ENCODE assay signal across 14 cellular contexts in the genomic region with DNA sequence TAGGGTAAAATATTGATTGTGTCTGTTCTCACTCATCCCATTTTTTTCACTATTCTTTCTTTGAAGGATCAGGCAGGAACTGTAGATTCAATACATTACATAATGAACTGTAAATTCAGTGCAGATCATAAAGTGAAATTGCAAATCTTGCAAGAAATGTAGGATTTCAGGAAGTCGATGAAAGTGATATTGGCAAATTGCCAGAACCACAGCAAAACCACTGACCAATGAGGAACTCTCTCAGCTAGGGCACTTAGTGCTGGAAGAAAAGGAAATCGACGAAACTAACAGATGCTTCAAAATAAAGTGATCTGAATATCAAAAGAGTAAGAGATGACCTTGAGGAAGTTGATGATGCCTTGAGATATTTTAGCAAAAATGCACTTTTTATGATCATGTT. TPM values are rescaled to one million over a fixed set of nuclear protein-coding genes. Genes with fewer than 3 reads are reported as not detected.
"Had no signal": no experiment of that assay in that cellular context is flagged by ENCODE, and none has a peak within 500 bp of the region (broad histone marks: within the 10 kb centered on the region; RNA-seq: fewer than 3 reads in every experiment).

No MANE protein-coding gene starts in this region.

- H3K4me1 ChIP-seq: heart left ventricle had no signal

- H3K9me3 ChIP-seq: testis had no signal

- H3K4me3 ChIP-seq: heart left ventricle, testis had no signal

- H3K27me3 ChIP-seq: testis had no signal

- H3K36me3 ChIP-seq: heart left ventricle had no signal

- DNase-seq: activated CD4-positive, alpha-beta T cell treated with anti-CD3 and anti-CD28 coated beads, Interleukin-2, amount 10 ng/mL, durations not matched to agents 7 days and 5 days; activated CD4-positive, CD25-positive, alpha-beta regulatory T cell; activated CD8-positive, alpha-beta memory T cell treated with anti-CD3 and anti-CD28 coated beads for 24 hours; activated naive CD4-positive, alpha-beta T cell treated with anti-CD3 and anti-CD28 coated beads for 36 hours; foreskin melanocyte; heart left ventricle; islet precursor cell; mammary epithelial cell; nucleus accumbens; stimulated activated CD4-positive, alpha-beta T cell treated with anti-CD3 and anti-CD28 coated beads, Interleukin-12 subunit alpha, Interleukin-12 subunit beta, amount 100 ng/mL, for 4 hours; stimulated activated naive CD8-positive, alpha-beta T cell treated with anti-CD3 and anti-CD28 coated beads, Interleukin-15, amount 100 ng/mL, for 72 hours; T1000; testis had no signal

- H3K27ac ChIP-seq: heart left ventricle, testis had no signal

RNA-seq across cellular contexts. Expression of gene TMEM132B, which starts 36.7 kb away (rescaled TPM):
- total RNA-seq: activated CD4-positive, alpha-beta T cell treated with anti-CD3 and anti-CD28 coated beads, Interleukin-2, amount 10 ng/mL, durations not matched to agents 7 days and 5 days; activated naive CD4-positive, alpha-beta T cell treated with anti-CD3 and anti-CD28 coated beads for 36 hours; natural killer cell treated with Interleukin-12 subunit alpha and Interleukin-12 subunit beta and Interleukin-15 and Interleukin-18, amount 100 ng/mL, for 72 hours had no signal
